ENCODE assay signal across 8 cellular contexts in the genomic region with DNA sequence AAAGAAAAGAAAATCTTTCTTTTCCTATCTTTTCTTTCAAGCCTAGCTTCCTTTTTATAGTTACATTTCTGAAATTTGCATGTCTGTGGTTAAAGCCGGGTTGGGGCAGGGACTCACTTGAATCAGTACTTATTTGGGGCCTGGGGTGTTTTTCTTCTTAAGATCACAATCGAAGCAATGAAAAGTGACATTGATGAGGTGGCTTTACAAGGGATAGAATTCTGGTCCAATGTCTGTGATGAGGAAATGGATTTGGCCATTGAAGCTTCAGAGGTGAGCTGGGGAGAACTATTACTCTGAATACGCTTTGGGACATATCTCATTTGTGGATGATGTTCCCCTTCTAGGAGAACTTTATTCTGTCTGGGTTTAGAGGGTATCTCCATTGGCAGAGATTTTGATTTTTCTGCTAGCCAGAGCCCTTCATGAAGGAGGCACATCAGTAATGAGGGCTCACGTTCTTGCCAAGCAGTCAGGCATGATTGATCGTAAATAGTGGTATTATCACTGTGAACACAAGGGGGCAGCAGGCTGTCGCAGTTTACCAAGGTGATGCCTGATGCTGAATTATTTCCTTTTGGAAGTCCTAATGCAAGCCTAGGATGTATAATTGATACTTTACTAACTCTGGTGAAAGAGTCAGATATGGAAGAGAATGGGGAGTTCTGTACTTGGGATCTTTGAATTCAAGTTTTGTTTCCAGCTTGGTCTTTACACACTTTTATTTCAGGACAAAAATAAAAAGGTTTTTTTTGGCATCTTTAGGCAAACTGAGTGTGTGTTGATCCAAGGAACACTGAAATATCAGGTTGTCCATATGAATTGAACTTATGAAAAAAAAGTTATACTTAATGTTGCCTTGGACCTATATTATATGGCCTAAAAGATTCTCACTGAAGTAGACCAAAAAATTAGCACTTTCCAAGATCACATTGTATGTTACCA. TPM values are rescaled to one million over a fixed set of nuclear protein-coding genes. Genes with fewer than 3 reads are reported as not detected.
A peak's percentile ranks its signal among the peaks of the same experiment; 100 is the strongest.
DNase-seq lines count a peak whose midpoint lies in the region; ATAC-seq and TF ChIP-seq lines count a peak whose summit lies in the region.

No MANE protein-coding gene starts in this region.

- H3K4me3 Mint-ChIP-seq in T-helper 17 cell, result no peak overlapping the region

- peak; percentile 70 for TF ChIP-seq CTCF in GM12875 (IDR thresholded peaks at IDR 0.05; ENCODE audit: borderline replicate concordance, insufficient read depth, low read depth, low read length)

- peaks cover 14% of the 10 kb centered on the region for H3K36me3 Mint-ChIP-seq in T-helper 17 cell (ENCODE audit: low read depth)

- H3K27me3 Mint-ChIP-seq in T-helper 17 cell, result no peaks in the 10 kb centered on the region

- H3K4me1 Mint-ChIP-seq in T-helper 17 cell, result peaks cover 18% of the 10 kb centered on the region

- DNase-seq in NCI-H1417 (lab: John Stamatoyannopoulos, UW) (peak; percentile 36 to 78 (median 41)), T-helper 17 cell (peak; percentile 19 to 59 (median 24)), anterior cingulate cortex (lab: John Stamatoyannopoulos, UW) (peak in 40 of 58 donors; percentile 0 to 69 (median 18)), hypothalamus (lab: John Stamatoyannopoulos, UW) (peak in 30 of 51 donors; percentile 0 to 65 (median 22)), smooth muscle cell of the brain vasculature (ENCODE audit: low read depth, low spot score) (peak; percentile 44)

- no peak overlapping the region for H3K4me3 ChIP-seq in GM12875 (ENCODE audit: low read depth, low read length)

- no peaks in the 10 kb centered on the region for H3K9me3 ChIP-seq in T-helper 17 cell (ENCODE audit: control insufficient read depth, low read length, poor library complexity, severe bottlenecking)

- ATAC-seq in T-helper 17 cell (peak; percentile 70), GM18867 (IDR thresholded peaks at IDR 0.05; ENCODE audit: unreplicated experiment) (no peak), GM18870 (IDR thresholded peaks at IDR 0.05; ENCODE audit: unreplicated experiment) (no peak)

- peak overlapping the region; percentile 83 for H3K27ac Mint-ChIP-seq in T-helper 17 cell

RNA-seq across cellular contexts. Expression of a gene that starts 14.6 kb away (rescaled TPM):
- total RNA-seq in T-helper 17 cell, result 100 to 1,000 TPM; 183 to 196 TPM

RNA-seq across cellular contexts. Expression of a gene that starts 29.7 kb away (rescaled TPM):
- total RNA-seq in T-helper 17 cell, result 1 to 10 TPM; 2.4 to 2.6 TPM
